In the genomic region with DNA sequence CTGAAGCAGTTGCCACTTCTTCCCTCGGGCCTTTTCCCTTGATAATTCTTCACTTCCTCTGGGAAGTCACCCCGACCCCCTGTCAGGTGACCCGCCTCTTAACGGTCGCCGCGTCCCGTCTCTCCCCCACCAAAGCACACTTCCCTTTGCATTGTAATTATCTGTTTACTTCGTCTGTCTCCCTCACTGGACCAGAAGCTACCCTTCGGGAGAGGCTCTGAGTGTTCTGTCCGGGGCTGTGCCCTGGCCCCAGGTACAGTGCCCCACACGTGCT, we compare ENCODE assay signal across 9 cellular contexts. TPM values are rescaled to one million over a fixed set of nuclear protein-coding genes. Genes with fewer than 3 reads are reported as not detected.
DNase-seq lines count a peak whose midpoint lies in the region; ATAC-seq and TF ChIP-seq lines count a peak whose summit lies in the region.
"Had no signal": no experiment of that assay in that cellular context is flagged by ENCODE, and none has a peak within 500 bp of the region (broad histone marks: within the 10 kb centered on the region; RNA-seq: fewer than 3 reads in every experiment).

No MANE protein-coding gene starts in this region.

- no peaks in the 10 kb centered on the region for H3K9me3 Mint-ChIP-seq in osteocyte (ENCODE audit: unreplicated experiment)

- no peak overlapping the region for H2AFZ ChIP-seq in DND-41 (ENCODE audit: low read depth, low read length)
- H2AFZ ChIP-seq in OCI-LY1 (ENCODE audit: low read length), result 0 out of 2 replicates have a peak overlapping the region, but pooled peaks have one; percentile 30

- ATAC-seq in DND-41 (ENCODE audit: insufficient read depth, low read depth) (no peak), GM19395 (IDR thresholded peaks at IDR 0.05; ENCODE audit: unreplicated experiment) (no peak)

- H3K4me3 ChIP-seq in DND-41 (ENCODE audit: low read depth in 1 of 2, low read length in 2 of 2), result no peak overlapping the region
- H3K4me3 ChIP-seq in OCI-LY1 (ENCODE audit: low read depth, low read length, poor library complexity, severe bottlenecking), result peak overlapping the region; percentile 56
- no peak overlapping the region for H3K4me3 ChIP-seq in endocrine pancreas (ENCODE audit: control insufficient read depth, insufficient read depth, low read length)

- TF ChIP-seq CTCF in DND-41 (IDR thresholded peaks at IDR 0.05; ENCODE audit: borderline replicate concordance, extremely low read depth, low read length, poor library complexity, severe bottlenecking) (no peak), OCI-LY1 (IDR thresholded peaks at IDR 0.05; ENCODE audit: low read length) (no peak), osteocyte (IDR thresholded peaks at IDR 0.05) (no peak)

- DNase-seq in DND-41 (no peak), osteocyte (ENCODE audit: extremely low spot score, unreplicated experiment) (no peak), middle frontal gyrus (ENCODE audit: extremely low spot score, low spot score) (no peak), NCI-H1048 (lab: John Stamatoyannopoulos, UW) (no peak), UCSD-AML1 (lab: John Stamatoyannopoulos, UW; ENCODE audit: unreplicated experiment) (no peak)

- H3K36me3 ChIP-seq in DND-41 (ENCODE audit: insufficient read depth, low read length) (no peaks in the 10 kb centered on the region), OCI-LY1 (ENCODE audit: insufficient read depth, low read length) (no peaks in the 10 kb centered on the region), endocrine pancreas (ENCODE audit: control insufficient read depth, insufficient read depth, low read length) (no peaks in the 10 kb centered on the region)

- H3K4me2 ChIP-seq in DND-41 (ENCODE audit: insufficient read depth, low read length), result peak overlapping the region; percentile 91
- H3K4me2 ChIP-seq in OCI-LY1 (ENCODE audit: low read length), result peak overlapping the region; percentile 88

- peaks cover 23% of the 10 kb centered on the region for H3K36me3 Mint-ChIP-seq in osteocyte (ENCODE audit: unreplicated experiment)

- H3K9me3 ChIP-seq in DND-41 (ENCODE audit: insufficient read depth, low read length, severe bottlenecking) (no peaks in the 10 kb centered on the region), OCI-LY1 (ENCODE audit: low read length) (no peaks in the 10 kb centered on the region), endocrine pancreas (ENCODE audit: control insufficient read depth, low read length) (no peaks in the 10 kb centered on the region)

- no peaks in the 10 kb centered on the region for H3K79me2 ChIP-seq in DND-41 (ENCODE audit: insufficient read depth, low read length)
- H3K79me2 ChIP-seq in OCI-LY1 (ENCODE audit: insufficient read depth, low read length), result no peaks in the 10 kb centered on the region

- no peak overlapping the region for H3K27ac Mint-ChIP-seq in osteocyte (ENCODE audit: unreplicated experiment)

- H4K20me1 ChIP-seq in DND-41 (ENCODE audit: insufficient read depth, low read length), result peaks cover 33% of the 10 kb centered on the region
- no peaks in the 10 kb centered on the region for H4K20me1 ChIP-seq in OCI-LY1 (ENCODE audit: insufficient read depth, low read length)

- no peaks in the 10 kb centered on the region for H3K9me2 ChIP-seq in OCI-LY1 (ENCODE audit: low read depth, low read length)

- peak overlapping the region; percentile 67 for H3K4me3 Mint-ChIP-seq in osteocyte (ENCODE audit: unreplicated experiment)

- no peaks in the 10 kb centered on the region for H3K27me3 Mint-ChIP-seq in osteocyte (ENCODE audit: unreplicated experiment)

- H3K9ac ChIP-seq in DND-41 (ENCODE audit: low read depth, low read length) (no peak overlapping the region), OCI-LY1 (ENCODE audit: low read length) (peak overlapping the region; percentile 61), endocrine pancreas (ENCODE audit: control insufficient read depth, insufficient read depth, low read length) (peak overlapping the region; percentile 41)

- H3K27ac ChIP-seq in DND-41 (ENCODE audit: low read length) (no peak overlapping the region), OCI-LY1 (ENCODE audit: low read depth, low read length, poor library complexity, severe bottlenecking) (peak overlapping the region; percentile 23)

- H3K4me1 Mint-ChIP-seq in osteocyte (ENCODE audit: unreplicated experiment), result peaks cover 56% of the 10 kb centered on the region

- H3F3A ChIP-seq in OCI-LY1 (ENCODE audit: insufficient read depth, low read length), result no peaks in the 10 kb centered on the region

- peaks cover 26% of the 10 kb centered on the region for H3K27me3 ChIP-seq in DND-41 (ENCODE audit: insufficient read depth, low read length, poor library complexity)
- no peaks in the 10 kb centered on the region; the same call in 1 of the 2 replicates for H3K27me3 ChIP-seq in OCI-LY1 (ENCODE audit: insufficient read depth, low read length)
- H3K27me3 ChIP-seq in endocrine pancreas (ENCODE audit: control insufficient read depth, insufficient read depth, low read length), result no peaks in the 10 kb centered on the region

- peaks cover 26% of the 10 kb centered on the region for H3K4me1 ChIP-seq in DND-41 (ENCODE audit: insufficient read depth, low read length)
- H3K4me1 ChIP-seq in OCI-LY1 (ENCODE audit: insufficient read depth, low read length, severe bottlenecking), result peaks cover 41% of the 10 kb centered on the region
- H3K4me1 ChIP-seq in endocrine pancreas (ENCODE audit: control insufficient read depth, insufficient read depth, low read length), result no peaks in the 10 kb centered on the region

RNA-seq across cellular contexts. Expression of gene SNAI1, which starts 0.8 kb away (rescaled TPM):
- total RNA-seq in osteocyte, result 13.0 and 13.4 TPM in 2 replicates
- total RNA-seq: kidney epithelial cell had no signal

RNA-seq across cellular contexts. Expression of gene RNF114, which starts 45.8 kb away (rescaled TPM):
- total RNA-seq in osteocyte, result 64.9 and 65.1 TPM in 2 replicates
